Comparison of ENCODE assay signal across 10 cellular contexts in genomic region chr5:77518304-77518703, GRCh38. TPM values are rescaled to one million over a fixed set of nuclear protein-coding genes. Genes with fewer than 3 reads are reported as not detected.
DNase-seq lines count a peak whose midpoint lies in the region; ATAC-seq and TF ChIP-seq lines count a peak whose summit lies in the region.
"Had no signal": no experiment of that assay in that cellular context is flagged by ENCODE, and none has a peak within 500 bp of the region (broad histone marks: within the 10 kb centered on the region; RNA-seq: fewer than 3 reads in every experiment).

No MANE protein-coding gene starts in this region.

- no peak overlapping the region for H3K9ac ChIP-seq in PC-3 (ENCODE audit: low read length)

- H4K20me1 ChIP-seq in PC-3 (ENCODE audit: low read length), result no peaks in the 10 kb centered on the region

- no peaks in the 10 kb centered on the region for H3K9me3 Mint-ChIP-seq in natural killer cell treated with Interleukin-12 subunit alpha and Interleukin-12 subunit beta and Interleukin-15 and Interleukin-18, amount 100 ng/mL, for 72 hours
- H3K9me3 Mint-ChIP-seq: activated CD8-positive, alpha-beta T cell treated with anti-CD3 and anti-CD28 coated beads for 36 hours; stimulated activated effector memory CD8-positive, alpha-beta T cell treated with anti-CD3 and anti-CD28 coated beads, Interleukin-12 subunit alpha, Interleukin-12 subunit beta, amount 100 ng/mL, for 72 hours had no signal

- intact Hi-C loops in PC-3 (cut with micrococcal nuclease), result loop anchor here (1.0 kb wide), 1 partner anchor 490 kb away; no protein-coding TSS in a partner anchor
- intact Hi-C loops in tibial artery (cut with DNase I; ENCODE audit: low total_unique reads), result no loop called here

- POLR2A ChIA-PET in PC-3 (lab: Charles Lee; ENCODE audit: unreplicated experiment), result interaction anchor here (0.6 kb wide), 1 partner anchor 524 kb away, joined by 5 read pairs; no protein-coding TSS in a partner anchor

- H3K4me1 ChIP-seq in PC-3 (ENCODE audit: insufficient read depth, low read length) (no peaks in the 10 kb centered on the region), tibial artery (no peaks in the 10 kb centered on the region)

- H3K4me2 ChIP-seq in PC-3 (ENCODE audit: low read length), result no peak overlapping the region

- no peak overlapping the region for H3K27ac ChIP-seq in PC-3 (ENCODE audit: low read length)
- H3K27ac ChIP-seq in tibial artery, result no peak overlapping the region

- H3K4me1 Mint-ChIP-seq in natural killer cell treated with Interleukin-12 subunit alpha and Interleukin-12 subunit beta and Interleukin-15 and Interleukin-18, amount 100 ng/mL, for 72 hours (ENCODE audit: low read depth in 2 of 2), result no peaks in the 10 kb centered on the region
- H3K4me1 Mint-ChIP-seq: stimulated activated effector memory CD8-positive, alpha-beta T cell treated with anti-CD3 and anti-CD28 coated beads, Interleukin-12 subunit alpha, Interleukin-12 subunit beta, amount 100 ng/mL, for 72 hours had no signal

- H2AFZ ChIP-seq in PC-3 (ENCODE audit: low read length), result no peak overlapping the region

- DNase-seq in DMS53 (lab: John Stamatoyannopoulos, UW) (peak; percentile 64), HFF-Myc (ENCODE audit: extremely low read depth, low read depth) (no peak), PC-3 (peak; percentile 37), glomerular visceral epithelial cell (ENCODE audit: extremely low spot score) (peak; percentile 6), tibial artery (no peak)
- no peak for DNase-seq in natural killer cell treated with Interleukin-12 subunit alpha and Interleukin-12 subunit beta and Interleukin-15 and Interleukin-18, amount 100 ng/mL, for 72 hours (ENCODE audit: low spot score)
- no peak for DNase-seq in activated naive CD4-positive, alpha-beta T cell treated with Interleukin-2 at 50 U/mL for 16 hours
- DNase-seq: activated CD8-positive, alpha-beta T cell treated with anti-CD3 and anti-CD28 coated beads for 36 hours had no signal

- TF ChIP-seq CTCF in HFF-Myc (IDR thresholded peaks at IDR 0.05; ENCODE audit: low read depth, low read length, missing control alignments) (peak; percentile 14), PC-3 (conservative IDR thresholded peaks at IDR 0.05; ENCODE audit: low read depth, low read length) (peak; percentile 46), tibial artery (IDR thresholded peaks at IDR 0.05) (no peak)

- H3K4me3 Mint-ChIP-seq in natural killer cell treated with Interleukin-12 subunit alpha and Interleukin-12 subunit beta and Interleukin-15 and Interleukin-18, amount 100 ng/mL, for 72 hours, result no peak overlapping the region
- H3K4me3 Mint-ChIP-seq: activated CD8-positive, alpha-beta T cell treated with anti-CD3 and anti-CD28 coated beads for 36 hours; stimulated activated effector memory CD8-positive, alpha-beta T cell treated with anti-CD3 and anti-CD28 coated beads, Interleukin-12 subunit alpha, Interleukin-12 subunit beta, amount 100 ng/mL, for 72 hours had no signal

- H3K36me3 Mint-ChIP-seq in natural killer cell treated with Interleukin-12 subunit alpha and Interleukin-12 subunit beta and Interleukin-15 and Interleukin-18, amount 100 ng/mL, for 72 hours, result no peaks in the 10 kb centered on the region
- H3K36me3 Mint-ChIP-seq: stimulated activated effector memory CD8-positive, alpha-beta T cell treated with anti-CD3 and anti-CD28 coated beads, Interleukin-12 subunit alpha, Interleukin-12 subunit beta, amount 100 ng/mL, for 72 hours had no signal

- H3K79me2 ChIP-seq in PC-3 (ENCODE audit: low read length), result no peaks in the 10 kb centered on the region

- H3K27me3 Mint-ChIP-seq in natural killer cell treated with Interleukin-12 subunit alpha and Interleukin-12 subunit beta and Interleukin-15 and Interleukin-18, amount 100 ng/mL, for 72 hours, result peaks cover 13 to 22% of the 10 kb centered on the region in 2 donors

- H3K9me2 ChIP-seq in PC-3 (replicated peaks; ENCODE audit: low read length), result no peaks in the 10 kb centered on the region

- no peaks in the 10 kb centered on the region for H3F3A ChIP-seq in PC-3 (ENCODE audit: low read length, unreplicated experiment)

- H3K27ac Mint-ChIP-seq in natural killer cell treated with Interleukin-12 subunit alpha and Interleukin-12 subunit beta and Interleukin-15 and Interleukin-18, amount 100 ng/mL, for 72 hours, result no peak overlapping the region
- H3K27ac Mint-ChIP-seq: activated CD8-positive, alpha-beta T cell treated with anti-CD3 and anti-CD28 coated beads for 36 hours; stimulated activated effector memory CD8-positive, alpha-beta T cell treated with anti-CD3 and anti-CD28 coated beads, Interleukin-12 subunit alpha, Interleukin-12 subunit beta, amount 100 ng/mL, for 72 hours had no signal

- H3K9me3 ChIP-seq in PC-3 (ENCODE audit: low read length), result no peaks in the 10 kb centered on the region
- H3K9me3 ChIP-seq in tibial artery, result no peaks in the 10 kb centered on the region

- no peaks in the 10 kb centered on the region for H3K27me3 ChIP-seq in PC-3 (ENCODE audit: low read length)
- peaks cover 0 to 4% of the 10 kb centered on the region in 2 donors for H3K27me3 ChIP-seq in tibial artery

- no TSS peak for BruUV-seq in PC-3 (replicated peaks; lab: Mats Ljungman, UMichigan)

- H3K4me3 ChIP-seq in HFF-Myc (replicated peaks; ENCODE audit: low read depth, low read length) (no peak overlapping the region), PC-3 (ENCODE audit: low read length) (no peak overlapping the region), tibial artery (no peak overlapping the region)

- ATAC-seq in PC-3 (no peak), GM19397 (IDR thresholded peaks at IDR 0.05; ENCODE audit: unreplicated experiment) (no peak)
- no peak for ATAC-seq in natural killer cell treated with Interleukin-12 subunit alpha and Interleukin-12 subunit beta and Interleukin-15 and Interleukin-18, amount 100 ng/mL, for 72 hours
- ATAC-seq: activated CD8-positive, alpha-beta T cell treated with anti-CD3 and anti-CD28 coated beads for 36 hours; stimulated activated effector memory CD8-positive, alpha-beta T cell treated with anti-CD3 and anti-CD28 coated beads, Interleukin-12 subunit alpha, Interleukin-12 subunit beta, amount 100 ng/mL, for 72 hours had no signal

- H3K36me3 ChIP-seq in PC-3 (ENCODE audit: low read depth, low read length), result no peaks in the 10 kb centered on the region
- no peaks in the 10 kb centered on the region for H3K36me3 ChIP-seq in tibial artery

- CTCF ChIA-PET in PC-3 (lab: Charles Lee), result no interaction called here

RNA-seq across cellular contexts. Expression of gene WDR41, which starts 26.2 kb away (rescaled TPM):
- 13.5 and 19.5 TPM in 2 replicates for total RNA-seq in PC-3 (2014; rRNA removed)
- total RNA-seq in natural killer cell treated with Interleukin-12 subunit alpha and Interleukin-12 subunit beta and Interleukin-15 and Interleukin-18, amount 100 ng/mL, for 72 hours, result 10 to 100 TPM; 25.6 to 33.3 TPM

Comparison
In these comparisons a context has a peak if more than half of its experiments do, and no peak if none do; other contexts are left out.
1. DNase-seq: peak in DMS53 (single experiment), PC-3 (single experiment) and glomerular visceral epithelial cell (single experiment); none in HFF-Myc (single experiment), natural killer cell treated with Interleukin-12 subunit alpha and Interleukin-12 subunit beta and Interleukin-15 and Interleukin-18, amount 100 ng/mL, for 72 hours (single experiment), activated naive CD4-positive, alpha-beta T cell treated with Interleukin-2 at 50 U/mL for 16 hours (single experiment) and tibial artery (0 of 2).
2. CTCF ChIP-seq: peak in HFF-Myc (single experiment) and PC-3 (single experiment); none in tibial artery (0 of 2).